ENCODE assay signal across 16 cellular contexts in the genomic region with DNA sequence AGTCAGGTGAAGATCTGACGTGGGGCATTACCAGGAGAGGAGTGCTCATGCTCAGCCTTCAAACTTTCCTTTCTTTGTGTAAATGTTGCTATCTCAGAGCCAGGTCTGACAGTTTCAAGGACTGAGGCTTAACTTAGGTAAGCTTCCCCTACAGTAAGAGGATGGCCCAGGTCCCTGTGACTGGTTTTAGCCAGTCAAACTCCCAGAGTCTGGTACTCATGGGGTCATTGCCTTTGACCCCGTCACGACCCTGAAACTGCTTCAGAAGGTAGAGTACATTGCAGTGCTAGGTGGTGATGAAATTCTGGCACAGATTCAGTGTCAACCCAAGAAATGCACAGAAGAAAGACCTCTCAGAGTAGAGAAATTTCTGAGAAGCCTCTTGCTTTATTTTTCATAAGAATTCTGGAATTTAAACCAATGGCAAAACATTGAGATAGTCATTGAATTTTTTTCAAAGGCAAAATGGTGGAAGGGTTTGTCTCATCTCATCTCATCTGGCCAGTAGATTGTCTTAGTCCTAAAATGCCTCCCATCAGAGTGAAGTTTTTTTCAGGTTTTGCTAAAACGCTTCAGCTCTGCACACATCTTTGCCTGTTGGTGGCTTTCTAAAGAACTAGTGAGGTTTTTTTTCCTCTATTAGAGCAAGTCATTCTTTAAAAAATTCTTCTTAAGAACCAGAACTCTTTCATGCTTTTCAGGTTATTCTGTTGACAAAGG. TPM values are rescaled to one million over a fixed set of nuclear protein-coding genes. Genes with fewer than 3 reads are reported as not detected.
DNase-seq lines count a peak whose midpoint lies in the region; ATAC-seq, FAIRE-seq and TF ChIP-seq lines count a peak whose summit lies in the region.
"Had no signal": no experiment of that assay in that cellular context is flagged by ENCODE, and none has a peak within 500 bp of the region (broad histone marks: within the 10 kb centered on the region; RNA-seq: fewer than 3 reads in every experiment).

No MANE protein-coding gene starts in this region.

- H3K4me1 Mint-ChIP-seq in immature natural killer cell: peaks cover 0 to 3% of the 10 kb centered on the region in 2 donors

- peak overlapping the region; percentile 90 for H3K4me2 ChIP-seq in MM.1S (ENCODE audit: low read depth, low read length)

- intact Hi-C loops in dorsolateral prefrontal cortex (cut with DNase I) (no loop called here), pancreas (cut with DNase I) (no loop called here)

- H3K27me3 ChIP-seq in MM.1S (replicated peaks; ENCODE audit: insufficient read depth, low read length): no peaks in the 10 kb centered on the region
- H3K27me3 ChIP-seq in dorsolateral prefrontal cortex: no peaks in the 10 kb centered on the region
- H3K27me3 ChIP-seq in pancreas: no peaks in the 10 kb centered on the region
- H3K27me3 ChIP-seq: esophagus squamous epithelium had no signal

- H3K9me3 Mint-ChIP-seq in immature natural killer cell: peaks cover 0 to 2% (median 0%) of the 10 kb centered on the region in 6 donors
- H3K9me3 Mint-ChIP-seq: CD4-positive, alpha-beta T cell had no signal

- ATAC-seq in GM18520 (IDR thresholded peaks at IDR 0.05; ENCODE audit: unreplicated experiment) (peak; percentile 51), pancreas (peak in 3 of 4 donors; percentile 33 to 85 (median 42))
- ATAC-seq: HCT116, left ventricle myocardium superior had no signal

- H3K27ac ChIP-seq in MM.1S (ENCODE audit: low read length): peak overlapping the region; percentile 100
- peak overlapping the region in 54 of 59 donors; percentile 5 to 96 (median 84) for H3K27ac ChIP-seq in dorsolateral prefrontal cortex
- H3K27ac ChIP-seq in pancreas: no peak overlapping the region

- DNase-seq in MM.1S (peak; percentile 84), dorsolateral prefrontal cortex (no peak), pancreas (no peak), germinal center (ENCODE audit: low spot score) (no peak), NCI-H2171 treated with DMSO at 0.1 percent for 48 hours (lab: John Stamatoyannopoulos, UW) (no peak), immature natural killer cell (no peak), MV-4-11 (lab: John Stamatoyannopoulos, UW) (no peak)
- DNase-seq: activated CD8-positive, alpha-beta memory T cell treated with anti-CD3 and anti-CD28 coated beads, Interleukin-2, amount 50 U/mL, for 4 hours; CD4-positive, alpha-beta T cell; esophagus squamous epithelium; left ventricle myocardium superior had no signal

- no peak overlapping the region for H2AFZ ChIP-seq in MM.1S (ENCODE audit: low read length)

- no peaks in the 10 kb centered on the region for H3K9me2 ChIP-seq in MM.1S (replicated peaks; ENCODE audit: insufficient read depth, low read length)

- no peak overlapping the region for H3K4me3 Mint-ChIP-seq in immature natural killer cell
- H3K4me3 Mint-ChIP-seq: CD4-positive, alpha-beta T cell; stimulated activated naive CD8-positive, alpha-beta T cell treated with anti-CD3 and anti-CD28 coated beads, Interleukin-15, Interleukin-2, amounts not matched to agents 100 ng/mL and 50 ng/mL, for 24 hours had no signal

- 50 to 52% methylated on average over 4 of the region's 4 CpGs for WGBS in pancreas, 2 donors

- H3K27me3 Mint-ChIP-seq in immature natural killer cell (ENCODE audit: low read depth in 3 of 3): peaks cover 2 to 5% (median 4%) of the 10 kb centered on the region in 3 donors
- H3K27me3 Mint-ChIP-seq: CD4-positive, alpha-beta T cell; stimulated activated naive CD8-positive, alpha-beta T cell treated with anti-CD3 and anti-CD28 coated beads, Interleukin-15, Interleukin-2, amounts not matched to agents 100 ng/mL and 50 ng/mL, for 24 hours had no signal

- H4K20me1 ChIP-seq in MM.1S (ENCODE audit: insufficient read depth, low read length): no peaks in the 10 kb centered on the region

- peaks cover 100% of the 10 kb centered on the region for H3K79me2 ChIP-seq in MM.1S (ENCODE audit: low read length)

- H3K36me3 Mint-ChIP-seq in immature natural killer cell: peaks cover 0 to 3% (median 0%) of the 10 kb centered on the region in 3 donors

- H3K4me1 ChIP-seq in MM.1S (ENCODE audit: low read length) (peaks cover 47% of the 10 kb centered on the region), pancreas (peaks cover 5 to 16% (median 6%) of the 10 kb centered on the region in 3 donors)

- no peaks in the 10 kb centered on the region for H3K9me3 ChIP-seq in MM.1S (replicated peaks; ENCODE audit: insufficient read depth, low read length)
- H3K9me3 ChIP-seq in pancreas: no peaks in the 10 kb centered on the region
- H3K9me3 ChIP-seq: esophagus squamous epithelium had no signal

- no peak for FAIRE-seq in pancreas (lab: Jason Lieb, UNC)
- FAIRE-seq: colon, G401.6 had no signal

- peaks cover 26% of the 10 kb centered on the region for H3K36me3 ChIP-seq in MM.1S (replicated peaks; ENCODE audit: insufficient read depth, low read length)
- H3K36me3 ChIP-seq in pancreas: no peaks in the 10 kb centered on the region

- peak overlapping the region; percentile 100 for H3K9ac ChIP-seq in MM.1S (ENCODE audit: low read length)

- TF ChIP-seq CTCF in MM.1S (IDR thresholded peaks at IDR 0.05; ENCODE audit: low read length) (no peak), dorsolateral prefrontal cortex (IDR thresholded peaks at IDR 0.05 in 54 of 56, conservative IDR thresholded peaks at IDR 0.05 in 2 of 56; ENCODE audit: low read depth in 1 of 56, partially characterized antibody in 56 of 56) (no peak), pancreas (IDR thresholded peaks at IDR 0.05) (no peak)

- H3K4me3 ChIP-seq in MM.1S (ENCODE audit: low read length) (peak overlapping the region; percentile 67), dorsolateral prefrontal cortex (peak overlapping the region in 2 of 59 donors; percentile 1 to 2), pancreas (no peak overlapping the region)
- H3K4me3 ChIP-seq: esophagus squamous epithelium had no signal

- peaks cover 99% of the 10 kb centered on the region for H3F3A ChIP-seq in MM.1S (ENCODE audit: insufficient read depth, low read length)

- H3K27ac Mint-ChIP-seq in immature natural killer cell: no peak overlapping the region
- H3K27ac Mint-ChIP-seq: CD4-positive, alpha-beta T cell; stimulated activated naive CD8-positive, alpha-beta T cell treated with anti-CD3 and anti-CD28 coated beads, Interleukin-15, Interleukin-2, amounts not matched to agents 100 ng/mL and 50 ng/mL, for 24 hours had no signal

RNA-seq across cellular contexts. Expression of gene ZBTB38, which starts 23.2 kb away (rescaled TPM):
- total RNA-seq in dorsolateral prefrontal cortex: 100 to 1,000 TPM; 101 to 187 (median 131) TPM
- 10 to 100 TPM; 29.4 to 46.8 (median 31.7) TPM for total RNA-seq in pancreas
- 10 to 100 TPM in 1 of 2 donors, 1 to 10 TPM in 1; 5.7 to 11.2 TPM for polyA plus RNA-seq in pancreas
- polyA plus RNA-seq in immature natural killer cell: 10 to 100 TPM; 31.4 to 98.7 (median 68.1) TPM

Comparison
In these comparisons a context has a peak if more than half of its experiments do, and no peak if none do; other contexts are left out.
1. H3K27ac ChIP-seq: peak in MM.1S (single experiment) and dorsolateral prefrontal cortex (54 of 59); none in pancreas (0 of 4).